In the genomic region with DNA sequence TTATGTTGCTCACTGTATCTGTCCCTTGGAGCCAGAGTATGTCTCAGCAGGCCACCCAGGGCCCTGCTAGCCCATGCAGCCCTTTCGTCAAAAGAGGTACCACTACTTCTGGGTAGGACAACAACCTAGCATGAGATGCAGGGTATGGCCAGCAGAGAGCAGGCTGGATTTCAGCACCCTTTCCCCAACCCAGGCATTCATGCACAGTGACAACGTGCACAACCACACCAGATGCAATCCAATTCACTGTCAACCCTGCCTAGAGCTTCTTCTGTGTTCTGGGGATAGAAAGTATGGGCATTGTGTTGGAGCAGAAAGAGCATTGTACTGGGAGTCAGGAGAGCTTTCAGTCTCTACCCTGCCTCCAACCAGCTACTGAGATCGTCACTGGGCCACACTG, we compare ENCODE assay signal across 15 cellular contexts. TPM values are rescaled to one million over a fixed set of nuclear protein-coding genes. Genes with fewer than 3 reads are reported as not detected.
DNase-seq lines count a peak whose midpoint lies in the region; ATAC-seq, FAIRE-seq and TF ChIP-seq lines count a peak whose summit lies in the region.
"Had no signal": no experiment of that assay in that cellular context is flagged by ENCODE, and none has a peak within 500 bp of the region (broad histone marks: within the 10 kb centered on the region; RNA-seq: fewer than 3 reads in every experiment).

No MANE protein-coding gene starts in this region.

- H2AFZ ChIP-seq in H9 (ENCODE audit: low read length): no peak overlapping the region
- H2AFZ ChIP-seq: parathyroid adenoma had no signal

- H3K79me2 ChIP-seq in H9 (ENCODE audit: insufficient read depth, low read length) (no peaks in the 10 kb centered on the region), mesendoderm (ENCODE audit: control insufficient read depth, insufficient read depth, low read length) (no peaks in the 10 kb centered on the region)

- peaks cover 10 to 13% of the 10 kb centered on the region in 2 experiments for H3K4me1 Mint-ChIP-seq in H9

- H3K4ac ChIP-seq in H9 (ENCODE audit: low read depth, low read length): no peak overlapping the region
- no peak overlapping the region for H3K4ac ChIP-seq in mesendoderm (ENCODE audit: low read depth, low read length)

- H3K23ac ChIP-seq in H9 (ENCODE audit: insufficient read length, low read depth, low read length) (no peak overlapping the region), mesendoderm (ENCODE audit: low read length) (no peak overlapping the region)

- H2BK120ac ChIP-seq in H9 (ENCODE audit: low read depth, low read length, poor library complexity, severe bottlenecking) (no peak overlapping the region), mesendoderm (ENCODE audit: low read depth, low read length) (no peak overlapping the region)

- H3K9me3 Mint-ChIP-seq in H9: no peaks in the 10 kb centered on the region; a peak in 1 of 5 replicates
- H3K9me3 Mint-ChIP-seq: HFFc6 had no signal

- no peak overlapping the region for H4K91ac ChIP-seq in H9 (ENCODE audit: insufficient read length, low read depth, low read length)

- no CpG with 5 or more reads among the region's 3 CpGs for WGBS in H9 (ENCODE audit: extremely low coverage, insufficient read length, low lambda C conversion rate)
- no CpG with 5 or more reads among the region's 3 CpGs for WGBS in mesendoderm (ENCODE audit: extremely low coverage, insufficient coverage, low lambda C conversion rate)

- peak; percentile 41; the same call in 2 of the 3 replicates for TF ChIP-seq CTCF in H9 (conservative IDR thresholded peaks at IDR 0.05)

- H3K18ac ChIP-seq in H9 (ENCODE audit: insufficient read length, low read depth, low read length) (no peak overlapping the region), mesendoderm (ENCODE audit: low read length) (no peak overlapping the region)

- H3K4me3 Mint-ChIP-seq in H9: no peak overlapping the region
- H3K4me3 Mint-ChIP-seq: HFFc6 had no signal

- H3K9ac ChIP-seq in H9 (ENCODE audit: extremely low read depth, insufficient read length, low read length) (no peak overlapping the region), mesendoderm (ENCODE audit: low read length) (no peak overlapping the region)
- H3K9ac ChIP-seq: parathyroid adenoma had no signal

- H3K27ac ChIP-seq in H9 (ENCODE audit: insufficient read length, low read depth, low read length) (no peak overlapping the region), caudate nucleus (ENCODE audit: low read depth, low read length) (no peak overlapping the region), mesendoderm (ENCODE audit: low read depth, low read length) (no peak overlapping the region)
- H3K27ac ChIP-seq: body of pancreas, parathyroid adenoma had no signal

- TF ChIP-seq POLR2A in GM12891 (IDR thresholded peaks at IDR 0.05; ENCODE audit: low read depth, low read length): no peak

- no peaks in the 10 kb centered on the region for H3K36me3 ChIP-seq in mesendoderm (ENCODE audit: control insufficient read depth, insufficient read depth, low read length)

- H3K79me1 ChIP-seq in H9 (ENCODE audit: insufficient read depth, low read depth, low read length, poor library complexity, severe bottlenecking) (no peaks in the 10 kb centered on the region), mesendoderm (ENCODE audit: low read length) (peaks cover 2% of the 10 kb centered on the region)

- H2BK20ac ChIP-seq in H9 (ENCODE audit: low read depth, low read length, poor library complexity, severe bottlenecking): no peak overlapping the region

- 0 out of 7 replicates have a peak, but pooled peaks cover 0 to 4% (median 0%) of the 10 kb centered on the region in 3 experiments for H3K36me3 Mint-ChIP-seq in H9 (ENCODE audit: insufficient read depth in 1 of 3, low read depth in 3 of 3)

- H3K27ac Mint-ChIP-seq in H9: no peak overlapping the region; a peak in 1 of 7 replicates
- H3K27ac Mint-ChIP-seq: HFFc6 had no signal

- DNase-seq in C1 segment of cervical spinal cord (lab: John Stamatoyannopoulos, UW) (peak in 8 of 14 donors; percentile 5 to 48 (median 38)), H9 (no peak), caudate nucleus (lab: John Stamatoyannopoulos, UW) (peak in 41 of 61 donors; percentile 4 to 79 (median 24)), mesendoderm (peak; percentile 37), SIG-M5 (lab: John Stamatoyannopoulos, UW) (no peak), GM12891 (ENCODE audit: insufficient read length, low spot score) (no peak), HuH-7.5 (ENCODE audit: low spot score) (no peak)
- DNase-seq: activated CD4-positive, alpha-beta T cell treated with anti-CD3 and anti-CD28 coated beads for 1 hour; activated T-cell treated with anti-CD3 and anti-CD28 coated beads, Interleukin-2, amount 50 U/mL, for 48 hours; body of pancreas; HFFc6; NCI-H1694 treated with DMSO at 0.1 percent for 48 hours had no signal

- FAIRE-seq in GM12891 (lab: Jason Lieb, UNC): no peak

- no peak overlapping the region for H2BK15ac ChIP-seq in H9 (ENCODE audit: low read depth, low read length)
- H2BK15ac ChIP-seq in mesendoderm (replicated peaks; ENCODE audit: low read depth): no peak overlapping the region

- no peaks in the 10 kb centered on the region for H3K23me2 ChIP-seq in H9 (ENCODE audit: insufficient read length, low read depth, low read length, poor library complexity, severe bottlenecking)

- no peak overlapping the region for H3T11ph ChIP-seq in H9 (ENCODE audit: low read length)

- H3K4me1 ChIP-seq in H9 (ENCODE audit: insufficient read depth, low read length) (no peaks in the 10 kb centered on the region), mesendoderm (ENCODE audit: control insufficient read depth, low read depth, low read length) (no peaks in the 10 kb centered on the region)
- H3K4me1 ChIP-seq: parathyroid adenoma had no signal

- H3K9me3 ChIP-seq in H9 (ENCODE audit: control insufficient read depth, low read depth, low read length): no peaks in the 10 kb centered on the region
- H3K9me3 ChIP-seq: body of pancreas had no signal

- H2BK12ac ChIP-seq in H9 (ENCODE audit: insufficient read length, low read depth, low read length): no peak overlapping the region

- no peak overlapping the region for H3K14ac ChIP-seq in H9 (ENCODE audit: insufficient read depth, low read length)

- H3K27me3 Mint-ChIP-seq in H9 (ENCODE audit: low read depth): no peaks in the 10 kb centered on the region

- no peaks in the 10 kb centered on the region for H3K27me3 ChIP-seq in H9 (ENCODE audit: insufficient read depth, low read length)
- H3K27me3 ChIP-seq in mesendoderm (ENCODE audit: insufficient read depth, low read length, poor library complexity): no peaks in the 10 kb centered on the region
- H3K27me3 ChIP-seq: body of pancreas had no signal

- H3K56ac ChIP-seq in H9 (ENCODE audit: insufficient read length, low read depth, low read length) (no peak overlapping the region), mesendoderm (ENCODE audit: low read length) (no peak overlapping the region)

- no peak overlapping the region for H3K4me3 ChIP-seq in mesendoderm (ENCODE audit: low read length)
- H3K4me3 ChIP-seq: body of pancreas, lung had no signal

- no peak overlapping the region for H4K5ac ChIP-seq in H9 (ENCODE audit: insufficient read length, low read depth, low read length)
- H4K5ac ChIP-seq in mesendoderm (ENCODE audit: low read length): no peak overlapping the region

- H3K4me2 ChIP-seq in H9 (ENCODE audit: insufficient read depth, insufficient read length, low read length): no peak overlapping the region
- H3K4me2 ChIP-seq in mesendoderm (ENCODE audit: low read length): no peak overlapping the region

- no peak overlapping the region for H2AK5ac ChIP-seq in H9 (ENCODE audit: insufficient read length, low read length)
- H2AK5ac ChIP-seq in mesendoderm (ENCODE audit: low read length): no peak overlapping the region

- H2BK5ac ChIP-seq in H9 (ENCODE audit: insufficient read length, low read length): no peak overlapping the region
- H2BK5ac ChIP-seq in mesendoderm (ENCODE audit: low read length): no peak overlapping the region

- no peak overlapping the region for H4K8ac ChIP-seq in H9 (replicated peaks; ENCODE audit: insufficient read length, low read depth, low read length)
- H4K8ac ChIP-seq in mesendoderm (ENCODE audit: low read depth, low read length): no peak overlapping the region

- ATAC-seq in HG02763 (IDR thresholded peaks at IDR 0.05; ENCODE audit: unreplicated experiment): no peak
- ATAC-seq: body of pancreas had no signal

- H4K20me1 ChIP-seq in H9 (ENCODE audit: control insufficient read depth, insufficient read depth, insufficient read length): no peaks in the 10 kb centered on the region

TF ChIP-seq in GM12891, 5 proteins besides CTCF, POLR2A, EP300 and RAD21:
- TF ChIP-seq PAX5 (IDR thresholded peaks at IDR 0.05; ENCODE audit: insufficient read depth, low read length, severe bottlenecking) (no peak), SPI1 (IDR thresholded peaks at IDR 0.05; ENCODE audit: low read depth, low read length) (no peak), TAF1 (IDR thresholded peaks at IDR 0.05; ENCODE audit: low read depth, low read length) (no peak), POLR2AphosphoS5 (IDR thresholded peaks at IDR 0.05; ENCODE audit: low read depth, low read length) (no peak), POU2F2 (IDR thresholded peaks at IDR 0.05; ENCODE audit: low read depth, low read length) (no peak)

RNA-seq across cellular contexts. Expression of gene JAZF1, which starts 37.9 kb away (rescaled TPM):
- 7.6 and 9.1 TPM in 2 replicates for total RNA-seq in H9 (2021)
- polyA plus RNA-seq in mesendoderm (2013, experiment 1 of 2): 12.2 TPM
- polyA plus RNA-seq in mesendoderm (2013, experiment 2 of 2): 11.7 TPM
- polyA plus RNA-seq in GM12891 (2012; ENCODE audit: low read depth, missing spikeins): 0.19 TPM

Comparison
In these comparisons a context has a peak if more than half of its experiments do, and no peak if none do; other contexts are left out.
1. DNase-seq: peak in C1 segment of cervical spinal cord (8 of 14), caudate nucleus (41 of 61) and mesendoderm (single experiment); none in H9 (single experiment), SIG-M5 (single experiment), GM12891 (single experiment) and HuH-7.5 (single experiment).